In genomic region chr13:37143901-37144300, GRCh38 we compare ENCODE assay signal across 2 cellular contexts.
TF ChIP-seq lines count a peak whose summit lies in the region.

No MANE protein-coding gene starts in this region.

TF ChIP-seq in SK-N-SH treated with all-trans-retinoic acid at 6 μM for 48 hours, 23 proteins besides CTCF, POLR2A, EP300 and RAD21:
- TF ChIP-seq ISL1 (CRISPR knock-in tag; IDR thresholded peaks at IDR 0.05) (peak; percentile 39), CSRNP3 (CRISPR knock-in tag; IDR thresholded peaks at IDR 0.05) (no peak)

TF ChIP-seq in endothelial cell of umbilical vein, 7 proteins besides CTCF, POLR2A, EP300 and RAD21:
- no peak for TF ChIP-seq MYC (IDR thresholded peaks at IDR 0.05; ENCODE audit: low read depth, low read length)
- no peak for TF ChIP-seq FOS (IDR thresholded peaks at IDR 0.05; ENCODE audit: borderline replicate concordance, insufficient read depth, low read length)
- TF ChIP-seq GATA2 (IDR thresholded peaks at IDR 0.05; ENCODE audit: insufficient read depth, insufficient read length, low read depth, low read length): no peak
- TF ChIP-seq POLR2AphosphoS5 (IDR thresholded peaks at IDR 0.05; ENCODE audit: insufficient read depth, low read depth, low read length): no peak
- TF ChIP-seq MAX (IDR thresholded peaks at IDR 0.05; ENCODE audit: insufficient read depth, insufficient read length): no peak
